7 cellular contexts compared by ENCODE assay signal in the genomic region with DNA sequence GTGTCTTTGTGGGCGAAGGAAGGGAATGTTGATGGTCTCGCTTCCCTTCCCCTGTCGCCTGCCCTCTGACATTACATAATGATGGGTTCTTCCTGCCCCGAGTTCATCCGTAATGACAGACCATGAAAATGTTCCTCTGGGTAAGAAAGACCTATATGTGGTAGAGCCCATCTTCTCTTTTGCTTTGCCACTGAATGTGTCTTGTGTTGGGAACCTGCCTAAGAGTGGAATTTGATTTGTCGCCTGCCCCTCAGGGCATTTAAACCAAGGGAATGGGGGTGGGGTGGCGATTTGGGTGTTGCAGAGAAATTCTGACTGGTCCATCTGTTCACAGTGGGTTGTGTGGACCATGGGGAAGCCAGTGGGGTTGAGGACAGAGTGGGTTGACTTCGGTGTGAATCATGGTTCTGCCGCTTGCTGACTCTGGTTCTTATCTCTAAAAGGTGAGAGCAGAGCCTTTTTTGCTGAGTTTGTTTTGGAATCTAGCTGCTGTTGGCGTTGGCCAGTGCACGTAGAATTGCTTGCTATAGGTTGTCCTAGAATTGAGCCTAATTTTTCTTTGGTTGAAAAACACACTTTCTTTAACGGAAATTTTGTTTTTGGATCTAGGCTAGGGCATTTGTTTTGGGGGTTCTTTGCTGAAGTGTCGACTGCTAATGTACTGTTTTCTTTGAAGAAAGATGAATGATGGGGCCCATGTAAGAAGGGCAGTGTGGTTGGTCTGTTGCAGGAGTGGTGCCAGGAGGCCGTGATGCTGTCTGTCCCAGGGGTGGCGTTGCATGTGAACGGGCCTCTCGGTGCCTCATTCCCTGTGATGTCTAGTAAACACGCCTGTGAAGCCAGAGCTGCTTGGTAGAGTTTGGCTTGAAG. TPM values are rescaled to one million over a fixed set of nuclear protein-coding genes. Genes with fewer than 3 reads are reported as not detected.
DNase-seq lines count a peak whose midpoint lies in the region; ATAC-seq, FAIRE-seq and TF ChIP-seq lines count a peak whose summit lies in the region.

No MANE protein-coding gene starts in this region.

- POLR2A ChIA-PET in RWPE1 (lab: Yijun Ruan, JAX; ENCODE audit: low non-redundant PET), result no interaction called here

- peaks cover 14% of the 10 kb centered on the region for H3K4me1 ChIP-seq in mammary epithelial cell (ENCODE audit: insufficient read depth, low read length)
- peaks cover 13% of the 10 kb centered on the region for H3K4me1 ChIP-seq in mesendoderm (ENCODE audit: control insufficient read depth, low read depth, low read length)

- no peaks in the 10 kb centered on the region for H3K9me3 ChIP-seq in mammary epithelial cell (replicated peaks; ENCODE audit: insufficient read depth, low read length)

- no peak overlapping the region for H4K8ac ChIP-seq in mesendoderm (ENCODE audit: low read depth, low read length)

- H3K9ac ChIP-seq in mammary epithelial cell (ENCODE audit: insufficient read depth, low read length) (peak overlapping the region; percentile 73), mesendoderm (ENCODE audit: low read length) (peak overlapping the region; percentile 89)

- no peak overlapping the region for H2BK120ac ChIP-seq in mesendoderm (ENCODE audit: low read depth, low read length)

- DNase-seq in GM18507 (ENCODE audit: extremely low spot score, insufficient read length, low read depth) (no peak), NOMO-1 treated with DMSO at 0.1 percent for 48 hours (lab: John Stamatoyannopoulos, UW; ENCODE audit: unreplicated experiment) (peak; percentile 11), mammary epithelial cell (no peak), mesendoderm (peak; percentile 58), ureter (ENCODE audit: low spot score) (peak; percentile 48), RWPE1 (ENCODE audit: low spot score) (no peak)

- H3K36me3 ChIP-seq in mammary epithelial cell (ENCODE audit: insufficient read depth, low read length) (no peaks in the 10 kb centered on the region), mesendoderm (ENCODE audit: control insufficient read depth, insufficient read depth, low read length) (no peaks in the 10 kb centered on the region)

- CTCF ChIA-PET in mammary epithelial cell (lab: Charles Lee; ENCODE audit: low non-redundant PET) (no interaction called here), RWPE1 (lab: Yijun Ruan, JAX) (interaction anchor here (0.5 to 0.6 kb wide), 2 partner anchors 37 to 95 kb away, joined by 3 read pairs; no protein-coding TSS in a partner anchor)

- H3K79me2 ChIP-seq in mammary epithelial cell (ENCODE audit: insufficient read depth, low read length) (peaks cover 51% of the 10 kb centered on the region), mesendoderm (ENCODE audit: control insufficient read depth, insufficient read depth, low read length) (peaks cover 49% of the 10 kb centered on the region)

- H4K5ac ChIP-seq in mesendoderm (ENCODE audit: low read length), result no peak overlapping the region

- FAIRE-seq in GM18507 (lab: Jason Lieb, UNC), result peak; percentile 55

- H3K27me3 ChIP-seq in mammary epithelial cell (ENCODE audit: insufficient read depth, low read length) (no peaks in the 10 kb centered on the region), mesendoderm (ENCODE audit: insufficient read depth, low read length, poor library complexity) (no peaks in the 10 kb centered on the region)

- H3K4me2 ChIP-seq in mammary epithelial cell (ENCODE audit: insufficient read depth, low read depth, low read length), result peak overlapping the region; percentile 79
- H3K4me2 ChIP-seq in mesendoderm (ENCODE audit: low read length), result peak overlapping the region; percentile 91

- dilution Hi-C loops in mammary epithelial cell (cut with HindIII; ENCODE audit: low sequenced_read_pairs), result no loop called here

- H2AK5ac ChIP-seq in mesendoderm (ENCODE audit: low read length), result peak overlapping the region; percentile 57

- peak overlapping the region; percentile 98 for H3K18ac ChIP-seq in mesendoderm (ENCODE audit: low read length)

- in situ Hi-C loops in mammary epithelial cell (cut with MboI; ENCODE audit: low sequenced_read_pairs in 2 of 2), result no loop called here

- peak overlapping the region; percentile 76 for H3K27ac ChIP-seq in mammary epithelial cell (ENCODE audit: insufficient read depth, low read depth, low read length)
- no peak overlapping the region for H3K27ac ChIP-seq in mesendoderm (ENCODE audit: low read depth, low read length)
- H3K27ac ChIP-seq in RWPE1, result no peak overlapping the region

- H2BK15ac ChIP-seq in mesendoderm (replicated peaks; ENCODE audit: low read depth), result no peak overlapping the region

- no peak overlapping the region for H3K23ac ChIP-seq in mesendoderm (ENCODE audit: low read length)

- H3K4me3 ChIP-seq in mammary epithelial cell (replicated peaks in 1 of 3; ENCODE audit: insufficient read depth in 1 of 3, low read depth in 2 of 3, low read length in 3 of 3) (peak overlapping the region; percentile 69 to 88 (median 85)), mesendoderm (ENCODE audit: low read length) (peak overlapping the region; percentile 82)

- no peak overlapping the region for H3K4ac ChIP-seq in mesendoderm (ENCODE audit: low read depth, low read length)

- H2BK5ac ChIP-seq in mesendoderm (ENCODE audit: low read length), result peak overlapping the region; percentile 14

- ATAC-seq in HG03025 (IDR thresholded peaks at IDR 0.05; ENCODE audit: low FRiP score, unreplicated experiment), result no peak

- H3K79me1 ChIP-seq in mesendoderm (ENCODE audit: low read length), result peaks cover 10% of the 10 kb centered on the region

- intact Hi-C loops in mammary epithelial cell (cut with micrococcal nuclease), result loop anchor here (5.0 kb wide), 1 partner anchor 36 kb away; no protein-coding TSS in a partner anchor

- 70% methylated on average over 18 of the region's 18 CpGs for WGBS in mammary epithelial cell (ENCODE audit: low coverage, missing lambda C conversion rate)
- no CpG with 5 or more reads among the region's 18 CpGs for WGBS in mesendoderm (ENCODE audit: extremely low coverage, insufficient coverage, low lambda C conversion rate)

- TF ChIP-seq CTCF in mammary epithelial cell (conservative IDR thresholded peaks at IDR 0.05 in 1 of 2, IDR thresholded peaks at IDR 0.05 in 1 of 2; ENCODE audit: extremely low read depth in 1 of 2, insufficient read depth in 1 of 2, low read depth in 1 of 2, low read length in 2 of 2) (no peak), RWPE1 (conservative IDR thresholded peaks at IDR 0.05; ENCODE audit: low read depth) (no peak)

- peak overlapping the region; percentile 80 for H3K56ac ChIP-seq in mesendoderm (ENCODE audit: low read length)

- no peaks in the 10 kb centered on the region for H4K20me1 ChIP-seq in mammary epithelial cell (ENCODE audit: insufficient read depth, low read length)

- BruUV-seq in mammary epithelial cell (replicated peaks; lab: Mats Ljungman, UMichigan), result no TSS peak

- peak overlapping the region; percentile 97 for H2AFZ ChIP-seq in mammary epithelial cell (ENCODE audit: low read depth, low read length)

RNA-seq across cellular contexts. Expression of gene INPP4A, which starts 1.3 kb away (rescaled TPM):
- total RNA-seq in mammary epithelial cell, result 10 to 100 TPM; 26.3 to 36.5 TPM
- 10.1 TPM for polyA plus RNA-seq in mammary epithelial cell
- 25.8 TPM for polyA minus RNA-seq in mammary epithelial cell
- 11.4 TPM for polyA plus RNA-seq in mesendoderm (2013, experiment 1 of 2)
- 10.8 TPM for polyA plus RNA-seq in mesendoderm (2013, experiment 2 of 2)
- total RNA-seq in ureter, result 80.6 TPM

Comparison
In these comparisons a context has a peak if more than half of its experiments do, and no peak if none do; other contexts are left out.
1. DNase-seq: peak in NOMO-1 treated with DMSO at 0.1 percent for 48 hours (single experiment), mesendoderm (single experiment) and ureter (single experiment); none in GM18507 (single experiment), mammary epithelial cell (single experiment) and RWPE1 (single experiment).